Comparison of ENCODE assay signal across 8 cellular contexts in the genomic region with DNA sequence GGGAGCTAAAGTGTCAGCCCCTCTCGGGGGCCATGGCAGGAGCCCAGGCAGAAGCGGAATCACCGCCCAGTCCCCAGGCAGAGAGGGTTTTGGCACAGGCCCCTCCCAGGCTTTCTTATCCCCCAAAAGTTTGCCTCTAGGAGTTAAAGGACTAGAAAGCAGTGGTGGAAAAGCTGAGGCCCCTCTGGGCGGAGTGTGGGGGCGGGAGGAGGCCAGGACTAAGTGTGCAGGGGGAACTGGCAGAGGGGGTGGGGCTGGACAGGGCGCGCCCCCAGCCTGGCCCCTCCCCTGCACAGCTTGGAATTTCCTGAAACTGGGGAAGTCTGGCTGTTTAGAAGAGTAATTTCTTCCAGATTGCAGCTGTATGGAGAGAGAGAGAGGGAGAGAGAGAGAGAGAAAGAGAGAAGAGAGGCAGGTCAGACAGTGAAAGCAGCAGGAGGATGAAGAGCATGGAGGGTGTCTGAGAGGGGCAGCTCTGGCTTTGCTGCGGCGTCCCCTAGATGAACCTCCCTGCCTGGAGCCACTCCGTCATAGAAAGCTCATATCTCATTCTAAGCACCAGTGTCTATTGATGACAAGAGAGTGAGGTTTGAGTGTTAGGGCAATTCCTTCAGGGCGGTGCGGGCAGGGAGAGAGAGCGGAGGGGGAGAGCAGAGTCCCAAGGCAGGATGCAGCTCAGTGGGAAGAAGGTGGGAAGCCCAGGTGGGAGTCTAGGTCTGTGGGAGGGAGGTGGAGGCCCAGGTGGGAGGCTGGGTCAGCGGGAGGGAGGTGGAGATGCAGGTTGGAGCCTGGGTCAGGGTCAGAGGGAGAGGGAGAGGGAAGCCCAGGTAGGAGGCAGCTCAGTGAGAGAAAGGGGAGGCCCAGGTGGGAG. TPM values are rescaled to one million over a fixed set of nuclear protein-coding genes. Genes with fewer than 3 reads are reported as not detected.
DNase-seq lines count a peak whose midpoint lies in the region; ATAC-seq and TF ChIP-seq lines count a peak whose summit lies in the region.

A gene with protein sequence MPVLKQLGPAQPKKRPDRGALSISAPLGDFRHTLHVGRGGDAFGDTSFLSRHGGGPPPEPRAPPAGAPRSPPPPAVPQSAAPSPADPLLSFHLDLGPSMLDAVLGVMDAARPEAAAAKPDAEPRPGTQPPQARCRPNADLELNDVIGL (minus strand): TSS at position 226 of the 871 bp plus-strand sequence. CDS start 7,749 bp downstream, outside the sequence.

- no peak for ATAC-seq in GM19452 (IDR thresholded peaks at IDR 0.05; ENCODE audit: unreplicated experiment)

- H3K9me3 Mint-ChIP-seq in activated CD4-positive, alpha-beta T cell treated with anti-CD3 and anti-CD28 coated beads, Interleukin-2, amount 10 ng/mL, durations not matched to agents 24 days and 14 days, result no peaks in the 10 kb centered on the region
- no peaks in the 10 kb centered on the region for H3K9me3 Mint-ChIP-seq in chondrocyte (ENCODE audit: low read depth)

- no peak for TF ChIP-seq CTCF in chondrocyte (IDR thresholded peaks at IDR 0.05)

- H3K27me3 Mint-ChIP-seq in activated CD4-positive, alpha-beta T cell treated with anti-CD3 and anti-CD28 coated beads, Interleukin-2, amount 10 ng/mL, durations not matched to agents 24 days and 14 days, result peaks cover 46% of the 10 kb centered on the region
- no peaks in the 10 kb centered on the region for H3K27me3 Mint-ChIP-seq in chondrocyte (ENCODE audit: low read depth)

- peak within 1 kb of the TSS; percentile 7 for H3K4me3 Mint-ChIP-seq in activated CD4-positive, alpha-beta T cell treated with anti-CD3 and anti-CD28 coated beads, Interleukin-2, amount 10 ng/mL, durations not matched to agents 24 days and 14 days
- peak within 1 kb of the TSS; percentile 70 for H3K4me3 Mint-ChIP-seq in chondrocyte (ENCODE audit: unreplicated experiment)

- H3K4me1 Mint-ChIP-seq in activated CD4-positive, alpha-beta T cell treated with anti-CD3 and anti-CD28 coated beads, Interleukin-2, amount 10 ng/mL, durations not matched to agents 24 days and 14 days, result peaks cover 9% of the 10 kb centered on the region
- peaks cover 30% of the 10 kb centered on the region for H3K4me1 Mint-ChIP-seq in chondrocyte (ENCODE audit: low read depth)

- no peak for DNase-seq in activated CD4-positive, alpha-beta T cell treated with anti-CD3 and anti-CD28 coated beads, Interleukin-2, amount 10 ng/mL, durations not matched to agents 24 days and 14 days
- DNase-seq in activated CD4-positive, alpha-beta T cell treated with anti-CD3 and anti-CD28 coated beads, Interleukin-2, amount 50 U/mL, for 1 hour, result no peak
- DNase-seq in chondrocyte (ENCODE audit: low spot score) (peak; percentile 73), left kidney (ENCODE audit: low read depth, low spot score) (peak; percentile 92), stromal cell of bone marrow (ENCODE audit: low read depth) (peak; percentile 75), D341Med (ENCODE audit: low spot score) (no peak), T-helper 9 cell (no peak)

- intact Hi-C loops in activated CD4-positive, alpha-beta T cell treated with anti-CD3 and anti-CD28 coated beads, Interleukin-2, amount 10 ng/mL, durations not matched to agents 24 days and 14 days (cut with micrococcal nuclease), result no loop called here

- peak within 1 kb of the TSS; percentile 55 for H3K27ac Mint-ChIP-seq in activated CD4-positive, alpha-beta T cell treated with anti-CD3 and anti-CD28 coated beads, Interleukin-2, amount 10 ng/mL, durations not matched to agents 24 days and 14 days
- H3K27ac Mint-ChIP-seq in chondrocyte (ENCODE audit: unreplicated experiment), result peak within 1 kb of the TSS; percentile 93

- H3K36me3 Mint-ChIP-seq in activated CD4-positive, alpha-beta T cell treated with anti-CD3 and anti-CD28 coated beads, Interleukin-2, amount 10 ng/mL, durations not matched to agents 24 days and 14 days (ENCODE audit: low read depth), result no peaks in the 10 kb centered on the region
- peaks cover 2% of the 10 kb centered on the region for H3K36me3 Mint-ChIP-seq in chondrocyte (ENCODE audit: low read depth)

RNA-seq across cellular contexts. Expression of the gene that starts here (rescaled TPM):
- total RNA-seq in activated CD4-positive, alpha-beta T cell treated with anti-CD3 and anti-CD28 coated beads, Interleukin-2, amount 10 ng/mL, durations not matched to agents 24 days and 14 days, result 0.61 and 0.64 TPM in 2 replicates
- 62.9 to 66.4 TPM (median 66.4 TPM) in 3 replicates for total RNA-seq in chondrocyte

Comparison
In these comparisons a context has a peak if more than half of its experiments do, and no peak if none do; other contexts are left out.
1. RNA of the gene that starts here (total RNA-seq): 62.9 to 66.4 TPM in chondrocyte; 0.61 to 0.64 TPM in activated CD4-positive, alpha-beta T cell treated with anti-CD3 and anti-CD28 coated beads, Interleukin-2, amount 10 ng/mL, durations not matched to agents 24 days and 14 days; every median in the first group is over 10 times any median in the second.
2. DNase-seq: peak in chondrocyte (single experiment), left kidney (single experiment) and stromal cell of bone marrow (single experiment); none in activated CD4-positive, alpha-beta T cell treated with anti-CD3 and anti-CD28 coated beads, Interleukin-2, amount 10 ng/mL, durations not matched to agents 24 days and 14 days (single experiment), activated CD4-positive, alpha-beta T cell treated with anti-CD3 and anti-CD28 coated beads, Interleukin-2, amount 50 U/mL, for 1 hour (single experiment), D341Med (single experiment) and T-helper 9 cell (single experiment).